34 cellular contexts compared by ENCODE assay signal in the genomic region with DNA sequence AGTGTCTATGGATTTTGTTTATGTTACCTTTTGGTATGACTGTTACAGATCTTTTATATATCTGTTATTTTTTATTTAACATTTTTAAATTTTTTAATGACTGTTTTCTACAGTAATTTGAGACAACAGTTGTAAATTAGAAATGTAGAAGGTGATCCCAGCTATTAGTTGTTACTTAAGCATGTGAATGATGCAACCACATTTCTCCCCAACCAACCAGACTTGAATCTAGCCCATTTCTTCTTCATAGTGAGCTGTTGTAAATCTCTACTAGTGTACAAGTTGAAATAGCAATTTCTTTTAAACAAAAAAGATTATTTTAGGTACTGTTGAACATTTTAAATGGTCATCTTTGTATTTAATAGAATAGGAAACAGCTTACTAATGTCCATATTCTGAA. TPM values are rescaled to one million over a fixed set of nuclear protein-coding genes. Genes with fewer than 3 reads are reported as not detected.
DNase-seq lines count a peak whose midpoint lies in the region; ATAC-seq and TF ChIP-seq lines count a peak whose summit lies in the region.
"Had no signal": no experiment of that assay in that cellular context is flagged by ENCODE, and none has a peak within 500 bp of the region (broad histone marks: within the 10 kb centered on the region; RNA-seq: fewer than 3 reads in every experiment).

No MANE protein-coding gene starts in this region.

- H4K20me1 ChIP-seq in IMR-90 (ENCODE audit: insufficient read depth, low read length) = no peaks in the 10 kb centered on the region

- dilution Hi-C loops in IMR-90 (cut with HindIII; ENCODE audit: low sequenced_read_pairs, unreplicated experiment) = no loop called here

- no peaks in the 10 kb centered on the region for H3K79me2 ChIP-seq in mesendoderm (ENCODE audit: control insufficient read depth, insufficient read depth, low read length)
- H3K79me2 ChIP-seq: hepatocyte had no signal

- no peak overlapping the region for H2AK9ac ChIP-seq in IMR-90 (replicated peaks; ENCODE audit: low read depth, low read length, poor library complexity)

- H3K4me1 Mint-ChIP-seq in activated CD4-positive, alpha-beta memory T cell treated with anti-CD3 and anti-CD28 coated beads, Interleukin-2, amount 10 ng/mL, durations not matched to agents 7 days and 5 days = peaks cover 12% of the 10 kb centered on the region

- H2BK15ac ChIP-seq in IMR-90 (ENCODE audit: low read depth, low read length) (no peak overlapping the region), mesendoderm (replicated peaks; ENCODE audit: low read depth) (no peak overlapping the region)

- H3K27ac ChIP-seq in IMR-90 (ENCODE audit: insufficient read depth, low read length) (no peak overlapping the region), mesendoderm (ENCODE audit: low read depth, low read length) (no peak overlapping the region), spleen (no peak overlapping the region), lower lobe of right lung (no peak overlapping the region)
- H3K27ac ChIP-seq: colonic mucosa, epithelial cell of prostate, gastrocnemius medialis, hepatocyte, HL-60, ovary, Peyer's patch had no signal

- no peak overlapping the region for H2AFZ ChIP-seq in IMR-90 (replicated peaks; ENCODE audit: low read length, poor library complexity)
- H2AFZ ChIP-seq: hepatocyte had no signal

- H3K4me3 ChIP-seq in AG09309 (ENCODE audit: control insufficient read depth, low read depth, low read length) (no peak overlapping the region), IMR-90 (ENCODE audit: insufficient read depth, low read depth, low read length) (no peak overlapping the region), epithelial cell of esophagus (ENCODE audit: low read length) (no peak overlapping the region), mesendoderm (ENCODE audit: low read length) (no peak overlapping the region), spleen (no peak overlapping the region), lower lobe of right lung (no peak overlapping the region)
- H3K4me3 ChIP-seq: colonic mucosa, gastrocnemius medialis, GM12878, HAP-1, hepatocyte, ovary, Peyer's patch, smooth muscle cell had no signal

- H2BK120ac ChIP-seq in IMR-90 (ENCODE audit: low read depth, low read length) = no peak overlapping the region
- no peak overlapping the region for H2BK120ac ChIP-seq in mesendoderm (ENCODE audit: low read depth, low read length)

- H3K9ac ChIP-seq in IMR-90 (ENCODE audit: low read depth, low read length) (no peak overlapping the region), mesendoderm (ENCODE audit: low read length) (no peak overlapping the region)

- H3K27me3 Mint-ChIP-seq in activated CD4-positive, alpha-beta memory T cell treated with anti-CD3 and anti-CD28 coated beads, Interleukin-2, amount 10 ng/mL, durations not matched to agents 7 days and 5 days = no peaks in the 10 kb centered on the region
- H3K27me3 Mint-ChIP-seq: activated T-helper 17 cell treated with anti-CD3 and anti-CD28 coated beads, Interleukin-2, amount 50 U/mL, for 72 hours; CD8-positive, alpha-beta memory T cell had no signal

- H2BK5ac ChIP-seq in IMR-90 (ENCODE audit: low read depth, low read length, poor library complexity, severe bottlenecking) (no peak overlapping the region), mesendoderm (ENCODE audit: low read length) (no peak overlapping the region)

- H3K36me3 Mint-ChIP-seq in activated CD4-positive, alpha-beta memory T cell treated with anti-CD3 and anti-CD28 coated beads, Interleukin-2, amount 10 ng/mL, durations not matched to agents 7 days and 5 days (ENCODE audit: low read depth) = peaks cover 49% of the 10 kb centered on the region

- H4K8ac ChIP-seq in IMR-90 (ENCODE audit: low read depth in 2 of 2, low read length in 2 of 2) (no peak overlapping the region), mesendoderm (ENCODE audit: low read depth, low read length) (no peak overlapping the region)

- intact Hi-C loops in IMR-90 (cut with micrococcal nuclease) = no loop called here
- intact Hi-C loops in spleen (cut with DNase I; ENCODE audit: low total_unique reads) = no loop called here
- intact Hi-C loops in lower lobe of right lung (cut with DNase I) = no loop called here

- H3K56ac ChIP-seq in IMR-90 (ENCODE audit: extremely low read depth, insufficient read depth, low read length) (no peak overlapping the region), mesendoderm (ENCODE audit: low read length) (no peak overlapping the region)

- H3K79me1 ChIP-seq in IMR-90 (ENCODE audit: low read depth in 1 of 2, low read length in 2 of 2) = no peaks in the 10 kb centered on the region
- H3K79me1 ChIP-seq in mesendoderm (ENCODE audit: low read length) = no peaks in the 10 kb centered on the region

- no peak overlapping the region for H4K5ac ChIP-seq in IMR-90 (ENCODE audit: low read depth, low read length)
- H4K5ac ChIP-seq in mesendoderm (ENCODE audit: low read length) = no peak overlapping the region

- no peak overlapping the region for H3K4me3 Mint-ChIP-seq in activated CD4-positive, alpha-beta memory T cell treated with anti-CD3 and anti-CD28 coated beads, Interleukin-2, amount 10 ng/mL, durations not matched to agents 7 days and 5 days
- H3K4me3 Mint-ChIP-seq: activated CD8-positive, alpha-beta T cell treated with anti-CD3 and anti-CD28 coated beads, Interleukin-2, amount 10 ng/mL, durations not matched to agents 7 days and 5 days; activated T-helper 17 cell treated with anti-CD3 and anti-CD28 coated beads, Interleukin-2, amount 50 U/mL, for 72 hours; CD8-positive, alpha-beta memory T cell had no signal

- H4K91ac ChIP-seq in IMR-90 (ENCODE audit: insufficient read depth, low read depth, low read length) = no peak overlapping the region

- H3K4me1 ChIP-seq in IMR-90 (ENCODE audit: control insufficient read depth, insufficient read depth, low read length) (no peaks in the 10 kb centered on the region), mesendoderm (ENCODE audit: control insufficient read depth, low read depth, low read length) (no peaks in the 10 kb centered on the region), spleen (peaks cover 0 to 6% (median 0%) of the 10 kb centered on the region in 6 donors), lower lobe of right lung (no peaks in the 10 kb centered on the region)
- H3K4me1 ChIP-seq: BE2C, colonic mucosa, gastrocnemius medialis, HAP-1, Peyer's patch had no signal

- H2AK5ac ChIP-seq in IMR-90 (ENCODE audit: low read depth, low read length) (no peak overlapping the region), mesendoderm (ENCODE audit: low read length) (no peak overlapping the region)

- H3K9me1 ChIP-seq in IMR-90 (ENCODE audit: insufficient read depth, low read length) = no peaks in the 10 kb centered on the region

- H3K23ac ChIP-seq in IMR-90 (ENCODE audit: low read depth, low read length) (no peak overlapping the region), mesendoderm (ENCODE audit: low read length) (no peak overlapping the region)

- peak; percentile 34 for DNase-seq in AG09309 (ENCODE audit: low read depth)
- DNase-seq in IMR-90 = peak; percentile 36
- DNase-seq in epithelial cell of esophagus (ENCODE audit: low read depth) = peak; percentile 55
- peak; percentile 18 for DNase-seq in mesendoderm
- DNase-seq in hypothalamus (lab: John Stamatoyannopoulos, UW) = no peak
- DNase-seq in spleen = no peak
- no peak for DNase-seq in activated CD4-positive, alpha-beta memory T cell treated with anti-CD3 and anti-CD28 coated beads, Interleukin-2, amount 10 ng/mL, durations not matched to agents 7 days and 5 days
- DNase-seq in lower lobe of right lung = no peak
- DNase-seq: activated CD8-positive, alpha-beta T cell treated with anti-CD3 and anti-CD28 coated beads, Interleukin-2, amount 10 ng/mL, durations not matched to agents 7 days and 5 days; activated naive CD4-positive, alpha-beta T cell treated with anti-CD3 and anti-CD28 coated beads, Interleukin-2, amount 50 U/mL, for 16 hours; amniotic stem cell; BE2C; CD8-positive, alpha-beta memory T cell; colonic mucosa; effector CD4-positive, alpha-beta T cell; gastrocnemius medialis; mammary epithelial cell; NCI-H1417 treated with DMSO at 0.1 percent for 48 hours; NCI-H2029 treated with DMSO at 0.1 percent for 48 hours; NCI-H2227 treated with DMSO at 0.1 percent for 48 hours; NCI-H748 treated with DMSO at 0.1 percent for 48 hours; ovary; Peyer's patch; retina; SIG-M5; stimulated activated CD4-positive, alpha-beta T cell treated with anti-CD3 and anti-CD28 coated beads, Interleukin-1b, Interleukin-23, amount 100 ng/mL, for 48 hours; stimulated activated naive CD8-positive, alpha-beta T cell treated with anti-CD3 and anti-CD28 coated beads, Interleukin-15, Interleukin-2, amounts not matched to agents 100 U/mL and 50 U/mL, for 24 hours had no signal

- TF ChIP-seq CTCF in AG09309 (IDR thresholded peaks at IDR 0.05; ENCODE audit: control insufficient read depth, insufficient read depth, low read depth, low read length, missing control alignments) (no peak), IMR-90 (conservative IDR thresholded peaks at IDR 0.05; ENCODE audit: low read depth, low read length) (no peak), epithelial cell of esophagus (IDR thresholded peaks at IDR 0.05; ENCODE audit: insufficient read depth, low read depth, low read length, missing control alignments) (no peak), spleen (IDR thresholded peaks at IDR 0.05 in 8 of 11, conservative IDR thresholded peaks at IDR 0.05 in 3 of 11) (no peak), lower lobe of right lung (IDR thresholded peaks at IDR 0.05) (no peak)

- POLR2A ChIA-PET in IMR-90 (lab: Charles Lee; ENCODE audit: unreplicated experiment) = no interaction called here
- POLR2A ChIA-PET in activated CD4-positive, alpha-beta memory T cell treated with anti-CD3 and anti-CD28 coated beads, Interleukin-2, amount 10 ng/mL, durations not matched to agents 7 days and 5 days (lab: Charles Lee) = interaction anchor here (1.0 kb wide), 1 partner anchor 18 kb away, joined by 4 read pairs; the partner anchor contains the start of gene TMEM106B

- H3K27ac Mint-ChIP-seq in activated CD4-positive, alpha-beta memory T cell treated with anti-CD3 and anti-CD28 coated beads, Interleukin-2, amount 10 ng/mL, durations not matched to agents 7 days and 5 days = no peak overlapping the region
- H3K27ac Mint-ChIP-seq: activated CD8-positive, alpha-beta T cell treated with anti-CD3 and anti-CD28 coated beads, Interleukin-2, amount 10 ng/mL, durations not matched to agents 7 days and 5 days; activated T-helper 17 cell treated with anti-CD3 and anti-CD28 coated beads, Interleukin-2, amount 50 U/mL, for 72 hours; CD8-positive, alpha-beta memory T cell had no signal

- H2BK20ac ChIP-seq in IMR-90 (ENCODE audit: low read depth, low read length) = no peak overlapping the region

- H3K4me2 ChIP-seq in IMR-90 (ENCODE audit: low read depth, low read length) (no peak overlapping the region), mesendoderm (ENCODE audit: low read length) (no peak overlapping the region)
- H3K4me2 ChIP-seq: hepatocyte, smooth muscle cell had no signal

- H3K27me3 ChIP-seq in IMR-90 (ENCODE audit: control insufficient read depth, insufficient read depth, low read length) (no peaks in the 10 kb centered on the region), mesendoderm (ENCODE audit: insufficient read depth, low read length, poor library complexity) (no peaks in the 10 kb centered on the region), spleen (replicated peaks in 1 of 7) (no peaks in the 10 kb centered on the region), lower lobe of right lung (ENCODE audit: low read depth) (no peaks in the 10 kb centered on the region)
- H3K27me3 ChIP-seq: BE2C, colonic mucosa, gastrocnemius medialis, hepatocyte, ovary, Peyer's patch had no signal

- in situ Hi-C loops in IMR-90 (cut with MboI; ENCODE audit: low sequenced_read_pairs) = no loop called here

- H3K9me3 Mint-ChIP-seq in activated CD4-positive, alpha-beta memory T cell treated with anti-CD3 and anti-CD28 coated beads, Interleukin-2, amount 10 ng/mL, durations not matched to agents 7 days and 5 days = peaks cover 14% of the 10 kb centered on the region
- H3K9me3 Mint-ChIP-seq: activated T-helper 17 cell treated with anti-CD3 and anti-CD28 coated beads, Interleukin-2, amount 50 U/mL, for 72 hours had no signal

- H3K36me3 ChIP-seq in IMR-90 (ENCODE audit: control insufficient read depth, insufficient read depth, low read length) (peaks cover 2% of the 10 kb centered on the region; the same call in 1 of the 2 replicates), mesendoderm (ENCODE audit: control insufficient read depth, insufficient read depth, low read length) (no peaks in the 10 kb centered on the region), spleen (peaks cover 0 to 83% (median 29%) of the 10 kb centered on the region in 6 donors), lower lobe of right lung (peaks cover 24% of the 10 kb centered on the region)
- H3K36me3 ChIP-seq: colonic mucosa, ovary had no signal

- H3K18ac ChIP-seq in IMR-90 (ENCODE audit: low read depth, low read length) (no peak overlapping the region), mesendoderm (ENCODE audit: low read length) (no peak overlapping the region)

- H3K14ac ChIP-seq in IMR-90 (replicated peaks; ENCODE audit: low read depth, low read length) = no peak overlapping the region

- CTCF ChIA-PET in IMR-90 (lab: Yijun Ruan, JAX) = no interaction called here
- CTCF ChIA-PET in activated CD4-positive, alpha-beta memory T cell treated with anti-CD3 and anti-CD28 coated beads, Interleukin-2, amount 10 ng/mL, durations not matched to agents 7 days and 5 days (lab: Charles Lee) = interaction anchor here (0.6 kb wide), 1 partner anchor 29 kb away, joined by 3 read pairs; no protein-coding TSS in a partner anchor

- no TSS peak for BruUV-seq in IMR-90 (replicated peaks; lab: Mats Ljungman, UMichigan)

- H3K4ac ChIP-seq in IMR-90 (ENCODE audit: low read depth, low read length) = no peak overlapping the region
- H3K4ac ChIP-seq in mesendoderm (ENCODE audit: low read depth, low read length) = no peak overlapping the region

- TF ChIP-seq POLR2A in IMR-90 (IDR thresholded peaks at IDR 0.05; ENCODE audit: low read depth, low read length) = no peak
- no peak for TF ChIP-seq POLR2A in spleen (IDR thresholded peaks at IDR 0.05)

- ATAC-seq in IMR-90 (ENCODE audit: low read depth) (no peak), lower lobe of right lung (no peak)
- ATAC-seq: activated CD8-positive, alpha-beta T cell treated with anti-CD3 and anti-CD28 coated beads, Interleukin-2, amount 10 ng/mL, durations not matched to agents 7 days and 5 days; activated T-helper 17 cell treated with anti-CD3 and anti-CD28 coated beads, Interleukin-2, amount 50 U/mL, for 72 hours; gastrocnemius medialis; GM12878; stimulated activated naive CD8-positive, alpha-beta T cell treated with anti-CD3 and anti-CD28 coated beads, Interleukin-15, Interleukin-2, amounts not matched to agents 100 U/mL and 50 U/mL, for 24 hours had no signal

- H3K9me3 ChIP-seq in IMR-90 (ENCODE audit: control insufficient read depth, insufficient read depth, low read length) (no peaks in the 10 kb centered on the region), spleen (peaks cover 0 to 10% (median 0%) of the 10 kb centered on the region in 8 donors), lower lobe of right lung (peaks cover 4% of the 10 kb centered on the region)
- H3K9me3 ChIP-seq: BE2C, colonic mucosa, gastrocnemius medialis, HAP-1, ovary, Peyer's patch had no signal

- TF ChIP-seq RAD21 in IMR-90 (IDR thresholded peaks at IDR 0.05; ENCODE audit: low read length) = no peak

RNA-seq across cellular contexts. Expression of gene TMEM106B, which starts 18.0 kb away (rescaled TPM):
- total RNA-seq in IMR-90 (2012; rRNA removed) (59.5 and 82.8 TPM in 2 replicates), spleen (10 to 100 TPM; 25.7 to 58.2 (median 40.0) TPM), lower lobe of right lung (38.7 TPM)
- polyA plus RNA-seq in IMR-90 (2012; rRNA removed) (19.4 and 24.7 TPM in 2 replicates), spleen (1 to 10 TPM; 6.6 to 8.9 (median 7.2) TPM)
- polyA plus RNA-seq in IMR-90 (2012; cell fraction: cytosol; rRNA removed) = 6.1 and 8.8 TPM in 2 replicates
- polyA plus RNA-seq in IMR-90 (2012; cell fraction: nucleus; rRNA removed; ENCODE audit: low replicate concordance) = 2.2 and 7.9 TPM in 2 replicates
- polyA plus RNA-seq in mesendoderm (2013, experiment 1 of 2) = 21.7 TPM
- polyA plus RNA-seq in mesendoderm (2013, experiment 2 of 2) = 22.7 TPM
- 10 to 100 TPM; 29.0 to 31.2 TPM for total RNA-seq in activated CD4-positive, alpha-beta memory T cell treated with anti-CD3 and anti-CD28 coated beads, Interleukin-2, amount 10 ng/mL, durations not matched to agents 7 days and 5 days

Comparison
In these comparisons a context has a peak if more than half of its experiments do, and no peak if none do; other contexts are left out.
1. DNase-seq: peak in AG09309 (single experiment), IMR-90 (single experiment), epithelial cell of esophagus (single experiment) and mesendoderm (single experiment); none in hypothalamus (0 of 51), spleen (single experiment), activated CD4-positive, alpha-beta memory T cell treated with anti-CD3 and anti-CD28 coated beads, Interleukin-2, amount 10 ng/mL, durations not matched to agents 7 days and 5 days (single experiment) and lower lobe of right lung (single experiment).